In the genomic region with DNA sequence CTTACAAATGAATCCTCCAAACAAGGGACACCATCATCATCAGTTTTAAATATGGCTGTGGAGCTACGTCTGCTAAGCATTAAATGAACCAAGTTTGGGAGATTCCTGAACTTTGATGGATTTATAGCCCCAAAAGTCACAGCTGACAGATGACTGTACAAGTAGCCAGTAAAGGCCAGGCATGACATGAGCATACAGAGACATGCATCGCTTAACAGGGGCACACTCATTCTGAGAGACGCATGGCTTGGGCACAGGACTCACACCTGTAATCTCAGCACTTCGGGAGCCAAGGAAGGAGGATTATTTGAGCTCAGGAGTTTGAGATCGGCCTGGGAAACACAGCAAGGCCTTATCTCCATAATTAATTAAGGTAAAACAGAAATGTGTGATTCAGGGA, we compare ENCODE assay signal across 15 cellular contexts.
DNase-seq lines count a peak whose midpoint lies in the region; ATAC-seq, FAIRE-seq and TF ChIP-seq lines count a peak whose summit lies in the region.
"Had no signal": no experiment of that assay in that cellular context is flagged by ENCODE, and none has a peak within 500 bp of the region (broad histone marks: within the 10 kb centered on the region; RNA-seq: fewer than 3 reads in every experiment).

No MANE protein-coding gene starts in this region.

- H4K20me1 ChIP-seq in H9 (ENCODE audit: control insufficient read depth, insufficient read depth, insufficient read length) (no peaks in the 10 kb centered on the region), K562 (replicated peaks; ENCODE audit: control insufficient read depth, insufficient read depth, low read length) (0 out of 2 replicates have a peak, but pooled peaks cover 10% of the 10 kb centered on the region)

- H2AK5ac ChIP-seq in H9 (ENCODE audit: insufficient read length, low read length) (no peak overlapping the region), mesendoderm (ENCODE audit: low read length) (no peak overlapping the region)

- H3K4me2 ChIP-seq in H9 (ENCODE audit: insufficient read depth, insufficient read length, low read length) (no peak overlapping the region), K562 (ENCODE audit: insufficient read depth, low read length) (no peak overlapping the region), mesendoderm (ENCODE audit: low read length) (no peak overlapping the region)

- no peak overlapping the region for H4K91ac ChIP-seq in H9 (ENCODE audit: insufficient read length, low read depth, low read length)

- TF ChIP-seq RAD21 in K562 (CRISPR knock-in tag; conservative IDR thresholded peaks at IDR 0.05 in 1 of 2, IDR thresholded peaks at IDR 0.05 in 1 of 2): no peak

- H3K23ac ChIP-seq in H9 (ENCODE audit: insufficient read length, low read depth, low read length): no peak overlapping the region
- no peak overlapping the region for H3K23ac ChIP-seq in mesendoderm (ENCODE audit: low read length)

- TF ChIP-seq CTCF in H9 (conservative IDR thresholded peaks at IDR 0.05): no peak
- TF ChIP-seq CTCF in K562 (IDR thresholded peaks at IDR 0.05 in 2 of 3, conservative IDR thresholded peaks at IDR 0.05 in 1 of 3; ENCODE audit: insufficient read depth in 2 of 3, low read depth in 1 of 3, low read length in 3 of 3): no peak
- no peak for TF ChIP-seq CTCF in RWPE1 (conservative IDR thresholded peaks at IDR 0.05; ENCODE audit: low read depth)

- no peaks in the 10 kb centered on the region for H3K36me3 ChIP-seq in K562 (ENCODE audit: control insufficient read depth, insufficient read depth, low read length)
- no peaks in the 10 kb centered on the region for H3K36me3 ChIP-seq in mesendoderm (ENCODE audit: control insufficient read depth, insufficient read depth, low read length)

- no peaks in the 10 kb centered on the region for H3K27me3 Mint-ChIP-seq in H9 (ENCODE audit: low read depth)
- H3K27me3 Mint-ChIP-seq: B cell, IgD-negative memory B cell had no signal

- no peaks in the 10 kb centered on the region for H3K23me2 ChIP-seq in H9 (ENCODE audit: insufficient read length, low read depth, low read length, poor library complexity, severe bottlenecking)

- no peak overlapping the region for H2BK120ac ChIP-seq in H9 (ENCODE audit: low read depth, low read length, poor library complexity, severe bottlenecking)
- no peak overlapping the region for H2BK120ac ChIP-seq in mesendoderm (ENCODE audit: low read depth, low read length)

- no peak overlapping the region for H2AFZ ChIP-seq in H9 (ENCODE audit: low read length)
- H2AFZ ChIP-seq in K562 (ENCODE audit: low read depth, low read length): no peak overlapping the region
- H2AFZ ChIP-seq: GM23248 had no signal

- POLR2A ChIA-PET in K562 (lab: Yijun Ruan, JAX) (interaction anchor here (1.3 kb wide), 1 partner anchor 75 kb away, joined by 4 read pairs; no protein-coding TSS in a partner anchor), RWPE1 (lab: Yijun Ruan, JAX; ENCODE audit: low non-redundant PET) (no interaction called here)

- H3K18ac ChIP-seq in H9 (ENCODE audit: insufficient read length, low read depth, low read length) (no peak overlapping the region), mesendoderm (ENCODE audit: low read length) (no peak overlapping the region)

- H3K27ac Mint-ChIP-seq in H9: peak overlapping the region in 2 of 3 experiments; percentile 78 to 83; a peak in 2 of 7 replicates
- H3K27ac Mint-ChIP-seq: B cell; CD4-positive, alpha-beta T cell; IgD-negative memory B cell had no signal

- H3K56ac ChIP-seq in H9 (ENCODE audit: insufficient read length, low read depth, low read length) (no peak overlapping the region), mesendoderm (ENCODE audit: low read length) (no peak overlapping the region)

- H3K9ac ChIP-seq in H9 (ENCODE audit: extremely low read depth, insufficient read length, low read length) (no peak overlapping the region), K562 (ENCODE audit: insufficient read depth in 1 of 2, low read depth in 2 of 2, low read length in 2 of 2) (no peak overlapping the region), mesendoderm (ENCODE audit: low read length) (no peak overlapping the region)
- H3K9ac ChIP-seq: GM23248 had no signal

- no peak for FAIRE-seq in K562 (lab: Jason Lieb, UNC)
- FAIRE-seq: A204.1, H54 had no signal

- no peaks in the 10 kb centered on the region for H3K9me1 ChIP-seq in K562 (ENCODE audit: control insufficient read depth, insufficient read depth, low read length)

- H2BK12ac ChIP-seq in H9 (ENCODE audit: insufficient read length, low read depth, low read length): no peak overlapping the region

- no TSS peak for BruUV-seq in K562 (replicated peaks; lab: Mats Ljungman, UMichigan)

- H3K27me3 ChIP-seq in H9 (ENCODE audit: insufficient read depth, low read length) (no peaks in the 10 kb centered on the region), K562 (ENCODE audit: control insufficient read depth in 2 of 2, insufficient read depth in 2 of 2, low read length in 2 of 2) (peaks cover 0 to 7% of the 10 kb centered on the region in 2 experiments; a peak in 3 of 5 replicates), mesendoderm (ENCODE audit: insufficient read depth, low read length, poor library complexity) (no peaks in the 10 kb centered on the region)

- in situ Hi-C loops in K562 (cut with MboI): loop anchor here (25.0 kb wide), 1 partner anchor 812 kb away; no protein-coding TSS in a partner anchor

- H3K9me3 ChIP-seq in H9 (ENCODE audit: control insufficient read depth, low read depth, low read length) (no peaks in the 10 kb centered on the region), K562 (replicated peaks; ENCODE audit: control insufficient read depth, insufficient read depth, low read depth, low read length) (no peaks in the 10 kb centered on the region)

- CTCF ChIA-PET in K562 (lab: Yijun Ruan, JAX; ENCODE audit: low intra/inter-chr PET ratio): no interaction called here
- CTCF ChIA-PET in RWPE1 (lab: Yijun Ruan, JAX): interaction anchor here (0.6 kb wide), 1 partner anchor 60 kb away, joined by 3 read pairs; no protein-coding TSS in a partner anchor

- H3K27ac ChIP-seq in H9 (ENCODE audit: insufficient read length, low read depth, low read length) (no peak overlapping the region), K562 (ENCODE audit: extremely low read depth, low read depth, low read length) (no peak overlapping the region), mesendoderm (ENCODE audit: low read depth, low read length) (no peak overlapping the region), RWPE1 (no peak overlapping the region)
- H3K27ac ChIP-seq: GM23248 had no signal

- no CpG with 5 or more reads among the region's 5 CpGs for WGBS in H9 (ENCODE audit: extremely low coverage, insufficient read length, low lambda C conversion rate)
- WGBS in K562 (ENCODE audit: insufficient coverage, low coverage, missing lambda C conversion rate): 13% methylated on average over 5 of the region's 5 CpGs
- no CpG with 5 or more reads among the region's 5 CpGs for WGBS in mesendoderm (ENCODE audit: extremely low coverage, insufficient coverage, low lambda C conversion rate)

- DNase-seq in H9: no peak
- DNase-seq in K562 (ENCODE audit: extremely low read depth in 1 of 4, low spot score in 3 of 4): no peak
- peak; percentile 22 for DNase-seq in mesendoderm
- no peak for DNase-seq in mesenteric fat pad (ENCODE audit: low spot score)
- DNase-seq in stimulated activated naive CD4-positive, alpha-beta T cell treated with Interleukin-2 at 50 U/mL for 16 hours (lab: John Stamatoyannopoulos, UW): no peak
- DNase-seq in RWPE1 (ENCODE audit: low spot score): no peak
- DNase-seq: C1 segment of cervical spinal cord; CD4-positive, alpha-beta T cell; DMS79; GM23248 had no signal

- no peak overlapping the region for H3K14ac ChIP-seq in H9 (ENCODE audit: insufficient read depth, low read length)

- ATAC-seq in K562 (no peak), HG02610 (IDR thresholded peaks at IDR 0.05; ENCODE audit: unreplicated experiment) (no peak)

- H4K5ac ChIP-seq in H9 (ENCODE audit: insufficient read length, low read depth, low read length): no peak overlapping the region
- H4K5ac ChIP-seq in mesendoderm (ENCODE audit: low read length): no peak overlapping the region

- H3K4ac ChIP-seq in H9 (ENCODE audit: low read depth, low read length) (no peak overlapping the region), mesendoderm (ENCODE audit: low read depth, low read length) (no peak overlapping the region)

- H3K4me3 ChIP-seq in K562 (no peak overlapping the region), mesendoderm (ENCODE audit: low read length) (no peak overlapping the region)
- H3K4me3 ChIP-seq: GM23248 had no signal

- no peak overlapping the region for H2BK5ac ChIP-seq in H9 (ENCODE audit: insufficient read length, low read length)
- H2BK5ac ChIP-seq in mesendoderm (ENCODE audit: low read length): no peak overlapping the region

- peaks cover 3% of the 10 kb centered on the region for H3K79me1 ChIP-seq in H9 (ENCODE audit: insufficient read depth, low read depth, low read length, poor library complexity, severe bottlenecking)
- H3K79me1 ChIP-seq in mesendoderm (ENCODE audit: low read length): peaks cover 32% of the 10 kb centered on the region

- no peaks in the 10 kb centered on the region for H3K9me3 Mint-ChIP-seq in H9
- H3K9me3 Mint-ChIP-seq: CD4-positive, alpha-beta T cell; IgD-negative memory B cell had no signal

- H2BK15ac ChIP-seq in H9 (ENCODE audit: low read depth, low read length): no peak overlapping the region
- no peak overlapping the region for H2BK15ac ChIP-seq in mesendoderm (replicated peaks; ENCODE audit: low read depth)

- no peak overlapping the region for H3K4me3 Mint-ChIP-seq in H9
- H3K4me3 Mint-ChIP-seq: B cell; CD4-positive, alpha-beta T cell; IgD-negative memory B cell had no signal

- H3K36me3 Mint-ChIP-seq in H9 (ENCODE audit: insufficient read depth in 1 of 3, low read depth in 3 of 3): no peaks in the 10 kb centered on the region
- H3K36me3 Mint-ChIP-seq: IgD-negative memory B cell had no signal

- intact Hi-C loops in K562 (cut with micrococcal nuclease): no loop called here

- peaks cover 3% of the 10 kb centered on the region; the same call in 1 of the 2 replicates for H3K79me2 ChIP-seq in H9 (ENCODE audit: insufficient read depth, low read length)
- H3K79me2 ChIP-seq in K562 (ENCODE audit: control insufficient read depth, insufficient read depth, low read length): no peaks in the 10 kb centered on the region
- peaks cover 21% of the 10 kb centered on the region for H3K79me2 ChIP-seq in mesendoderm (ENCODE audit: control insufficient read depth, insufficient read depth, low read length)

- no peak overlapping the region for H3T11ph ChIP-seq in H9 (ENCODE audit: low read length)

- H3K4me1 ChIP-seq in H9 (ENCODE audit: insufficient read depth, low read length) (peaks cover 22% of the 10 kb centered on the region), K562 (replicated peaks in 1 of 2; ENCODE audit: control insufficient read depth in 2 of 2, insufficient read depth in 2 of 2, low read length in 2 of 2) (no peaks in the 10 kb centered on the region), mesendoderm (ENCODE audit: control insufficient read depth, low read depth, low read length) (peaks cover 26% of the 10 kb centered on the region)

- peaks cover 42 to 43% of the 10 kb centered on the region in 2 experiments for H3K4me1 Mint-ChIP-seq in H9
- H3K4me1 Mint-ChIP-seq: B cell, IgD-negative memory B cell had no signal

- TF ChIP-seq EP300 in K562 (IDR thresholded peaks at IDR 0.05; ENCODE audit: low read length): no peak

- H4K8ac ChIP-seq in H9 (replicated peaks; ENCODE audit: insufficient read length, low read depth, low read length) (no peak overlapping the region), mesendoderm (ENCODE audit: low read depth, low read length) (no peak overlapping the region)

- H2BK20ac ChIP-seq in H9 (ENCODE audit: low read depth, low read length, poor library complexity, severe bottlenecking): no peak overlapping the region

- TF ChIP-seq POLR2A in K562 (conservative IDR thresholded peaks at IDR 0.05): no peak
